8 cellular contexts compared by ENCODE assay signal in the genomic region with DNA sequence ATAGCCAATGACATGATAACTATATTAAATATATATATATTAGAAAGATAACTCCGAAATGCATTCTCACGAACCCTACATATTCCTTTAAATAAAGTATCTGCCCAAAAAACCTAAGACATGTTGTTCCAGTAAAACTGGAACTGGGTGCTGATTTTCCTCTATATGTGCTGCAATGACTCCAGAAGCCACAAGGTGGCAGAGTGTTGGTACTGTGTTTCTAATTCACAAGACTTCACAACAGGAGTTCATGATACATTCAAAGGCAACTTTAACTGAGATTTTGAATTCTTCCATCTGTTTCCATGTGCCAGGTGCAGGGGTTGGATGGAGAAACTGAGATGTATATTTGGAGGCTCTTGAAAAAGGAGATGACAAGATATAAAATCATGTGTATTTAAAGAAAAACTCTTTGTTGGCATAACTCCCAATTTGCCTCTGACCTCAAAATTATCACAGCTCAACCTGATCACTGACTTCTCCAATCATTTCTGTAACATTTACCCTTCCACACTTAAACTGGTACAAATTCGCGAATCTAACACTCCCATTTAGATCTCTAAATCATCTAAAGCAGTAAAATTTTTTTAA.
DNase-seq lines count a peak whose midpoint lies in the region; ATAC-seq and TF ChIP-seq lines count a peak whose summit lies in the region.

No MANE protein-coding gene starts in this region.

- no peak overlapping the region for H3K4me3 ChIP-seq in MM.1S (ENCODE audit: low read length)
- H3K4me3 ChIP-seq in retinal pigment epithelial cell (ENCODE audit: low read length): no peak overlapping the region

- H3K9ac ChIP-seq in MM.1S (ENCODE audit: low read length): no peak overlapping the region

- CTCF ChIA-PET in activated CD4-positive, alpha-beta memory T cell treated with anti-CD3 and anti-CD28 coated beads for 36 hours (lab: Charles Lee): interaction anchor here (0.6 to 1.7 kb wide), 4 partner anchors 10 to 548 kb away, joined by 3 to 4 read pairs (median 3); no protein-coding TSS in a partner anchor

- no peaks in the 10 kb centered on the region for H3K9me2 ChIP-seq in MM.1S (replicated peaks; ENCODE audit: insufficient read depth, low read length)

- H3K36me3 Mint-ChIP-seq in activated CD4-positive, alpha-beta memory T cell treated with anti-CD3 and anti-CD28 coated beads for 36 hours: no peaks in the 10 kb centered on the region

- no peaks in the 10 kb centered on the region for H3K79me2 ChIP-seq in MM.1S (ENCODE audit: low read length)

- ATAC-seq in GM21723 (IDR thresholded peaks at IDR 0.05; ENCODE audit: unreplicated experiment) (peak; percentile 73), left cardiac atrium (no peak)

- H3K9me3 Mint-ChIP-seq in activated CD4-positive, alpha-beta memory T cell treated with anti-CD3 and anti-CD28 coated beads for 36 hours: no peaks in the 10 kb centered on the region

- no peak overlapping the region for H3K4me2 ChIP-seq in MM.1S (ENCODE audit: low read depth, low read length)

- peak; percentile 71 for TF ChIP-seq CTCF in MM.1S (IDR thresholded peaks at IDR 0.05; ENCODE audit: low read length)
- peak; percentile 88 for TF ChIP-seq CTCF in retinal pigment epithelial cell (conservative IDR thresholded peaks at IDR 0.05; ENCODE audit: low read depth, low read length)

- no peak overlapping the region for H3K27ac ChIP-seq in MM.1S (ENCODE audit: low read length)

- no peaks in the 10 kb centered on the region for H3K27me3 ChIP-seq in MM.1S (replicated peaks; ENCODE audit: insufficient read depth, low read length)

- H3F3A ChIP-seq in MM.1S (ENCODE audit: insufficient read depth, low read length): no peaks in the 10 kb centered on the region

- H4K20me1 ChIP-seq in MM.1S (ENCODE audit: insufficient read depth, low read length): no peaks in the 10 kb centered on the region

- DNase-seq in stimulated activated CD4-positive, alpha-beta T cell treated with anti-CD3 and anti-CD28 coated beads, Interleukin-1b, Interleukin-23, amount 100 ng/mL, for 24 hours (ENCODE audit: low read depth in 4 of 4, low spot score in 1 of 4): peak in 3 of 4 experiments; percentile 1 to 7 (median 5)
- no peak for DNase-seq in stimulated activated CD4-positive, alpha-beta T cell treated with anti-CD3 and anti-CD28 coated beads, Interleukin-12 subunit alpha, Interleukin-12 subunit beta, amount 100 ng/mL, for 4 hours
- DNase-seq in MM.1S: peak; percentile 45
- peak; percentile 19 for DNase-seq in activated CD4-positive, alpha-beta memory T cell treated with anti-CD3 and anti-CD28 coated beads for 36 hours
- DNase-seq in left cardiac atrium: peak; percentile 38
- DNase-seq in retinal pigment epithelial cell (ENCODE audit: low read depth): no peak
- no peak for DNase-seq in central memory CD4-positive, alpha-beta T cell

- intact Hi-C loops in activated CD4-positive, alpha-beta memory T cell treated with anti-CD3 and anti-CD28 coated beads for 36 hours (cut with micrococcal nuclease): loop anchor here (2.0 to 10.0 kb wide), 3 partner anchors 178 to 1210 kb away; no protein-coding TSS in a partner anchor
- intact Hi-C loops in left cardiac atrium (cut with DNase I): loop anchor here (5.0 to 10.0 kb wide), 4 partner anchors 138 to 560 kb away; no protein-coding TSS in a partner anchor

- POLR2A ChIA-PET in activated CD4-positive, alpha-beta memory T cell treated with anti-CD3 and anti-CD28 coated beads for 36 hours (lab: Charles Lee): no interaction called here

- no peaks in the 10 kb centered on the region for H3K9me3 ChIP-seq in MM.1S (replicated peaks; ENCODE audit: insufficient read depth, low read length)

- H3K4me1 Mint-ChIP-seq in activated CD4-positive, alpha-beta memory T cell treated with anti-CD3 and anti-CD28 coated beads for 36 hours (ENCODE audit: low read depth): no peaks in the 10 kb centered on the region

- no peaks in the 10 kb centered on the region for H3K36me3 ChIP-seq in MM.1S (replicated peaks; ENCODE audit: insufficient read depth, low read length)

- no peaks in the 10 kb centered on the region for H3K27me3 Mint-ChIP-seq in activated CD4-positive, alpha-beta memory T cell treated with anti-CD3 and anti-CD28 coated beads for 36 hours

- no peak overlapping the region for H2AFZ ChIP-seq in MM.1S (ENCODE audit: low read length)

- H3K27ac Mint-ChIP-seq in activated CD4-positive, alpha-beta memory T cell treated with anti-CD3 and anti-CD28 coated beads for 36 hours: no peak overlapping the region

- no peaks in the 10 kb centered on the region for H3K4me1 ChIP-seq in MM.1S (ENCODE audit: low read length)

- no peak overlapping the region for H3K4me3 Mint-ChIP-seq in activated CD4-positive, alpha-beta memory T cell treated with anti-CD3 and anti-CD28 coated beads for 36 hours

Comparison
In these comparisons a context has a peak if more than half of its experiments do, and no peak if none do; other contexts are left out.
1. DNase-seq: peak in stimulated activated CD4-positive, alpha-beta T cell treated with anti-CD3 and anti-CD28 coated beads, Interleukin-1b, Interleukin-23, amount 100 ng/mL, for 24 hours (3 of 4), MM.1S (single experiment), activated CD4-positive, alpha-beta memory T cell treated with anti-CD3 and anti-CD28 coated beads for 36 hours (single experiment) and left cardiac atrium (single experiment); none in stimulated activated CD4-positive, alpha-beta T cell treated with anti-CD3 and anti-CD28 coated beads, Interleukin-12 subunit alpha, Interleukin-12 subunit beta, amount 100 ng/mL, for 4 hours (single experiment), retinal pigment epithelial cell (single experiment) and central memory CD4-positive, alpha-beta T cell (single experiment).